Comparison of ENCODE assay signal across 27 cellular contexts in the genomic region with DNA sequence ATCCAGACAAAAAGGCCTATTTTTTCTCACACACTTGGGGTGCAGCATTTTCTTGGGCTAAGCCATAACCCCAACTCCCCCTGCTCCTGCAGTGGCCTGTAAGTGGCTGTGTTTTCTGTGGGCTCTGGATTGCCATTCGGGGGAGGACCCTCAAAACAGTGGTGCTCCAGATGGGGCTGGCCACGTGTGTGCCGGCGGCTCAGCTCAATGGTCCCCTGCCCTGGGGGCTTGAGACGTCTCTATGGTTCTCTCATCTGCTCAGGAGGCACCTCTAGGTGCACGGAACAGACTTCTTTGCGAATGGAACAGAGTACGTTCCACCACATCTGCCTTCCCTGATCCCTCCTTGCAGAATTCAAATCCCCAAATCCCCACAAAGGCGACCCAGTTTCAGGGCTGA.
"Had no signal": no experiment of that assay in that cellular context is flagged by ENCODE, and none has a peak within 500 bp of the region (broad histone marks: within the 10 kb centered on the region; RNA-seq: fewer than 3 reads in every experiment).

No MANE protein-coding gene starts in this region.

- DNase-seq: naive thymus-derived CD4-positive, alpha-beta T cell; natural killer cell; occipital lobe; ovary; right cardiac atrium; small intestine; stimulated activated CD4-positive, alpha-beta T cell treated with anti-CD3 and anti-CD28 coated beads, Interleukin-15, amount 100 ng/mL, for 24 hours; stimulated activated CD4-positive, alpha-beta T cell treated with anti-CD3 and anti-CD28 coated beads, Interleukin-2, amount 100 ng/mL, for 24 hours; stimulated activated CD4-positive, alpha-beta T cell treated with anti-CD3 and anti-CD28 coated beads, Interleukin-2, amount 100 ng/mL, for 48 hours; stimulated activated CD4-positive, alpha-beta T cell treated with anti-CD3 and anti-CD28 coated beads, Interleukin-4, amount 100 ng/mL, for 24 hours; stimulated activated naive B cell treated with anti-CD40 and anti-IgM and Interleukin-4, amounts not matched to agents 10 μg/mL and 1 μg/mL and 100 μg/mL, for 72 hours; stimulated activated naive CD4-positive, alpha-beta T cell treated with Interleukin-2 at 50 U/mL for 16 hours; stomach; thyroid gland; trophoblast cell; upper lobe of left lung; uterus had no signal

- H3K9me3 ChIP-seq: ovary, psoas muscle, right lobe of liver, sigmoid colon, stomach, thoracic aorta, thyroid gland, tibial nerve, upper lobe of left lung, uterus had no signal

- H2AFZ ChIP-seq: parathyroid adenoma had no signal

- H3K27me3 ChIP-seq: ovary, right lobe of liver, thyroid gland, tibial nerve, upper lobe of left lung, uterus had no signal

- H3K4me1 ChIP-seq: parathyroid adenoma, psoas muscle, right lobe of liver, thyroid gland, tibial nerve, uterus had no signal

- H3K36me3 ChIP-seq: ovary, right lobe of liver, sigmoid colon, stomach, thoracic aorta, thyroid gland, tibial nerve, upper lobe of left lung, uterus had no signal

- H3K4me3 ChIP-seq: ovary, psoas muscle, right lobe of liver, sigmoid colon, stomach, thoracic aorta, thyroid gland, tibial nerve, upper lobe of left lung, uterus had no signal

- H3K27ac ChIP-seq: ovary, parathyroid adenoma, psoas muscle, right lobe of liver, sigmoid colon, stomach, thoracic aorta, thyroid gland, tibial nerve, upper lobe of left lung, uterus had no signal

- H3K4me1 Mint-ChIP-seq: stimulated activated effector memory CD8-positive, alpha-beta T cell treated with anti-CD3 and anti-CD28 coated beads, Interleukin-12 subunit alpha, Interleukin-12 subunit beta, amount 100 ng/mL, for 72 hours; stimulated activated naive B cell treated with anti-CD40 and anti-IgM and Interleukin-4, amounts not matched to agents 10 μg/mL and 1 μg/mL and 100 μg/mL, for 72 hours had no signal

- FAIRE-seq: small intestine had no signal

- H3K9ac ChIP-seq: parathyroid adenoma had no signal

- H3K27ac Mint-ChIP-seq: naive thymus-derived CD4-positive, alpha-beta T cell; natural killer cell; nephron; progenitor cell of endocrine pancreas; stimulated activated effector memory CD8-positive, alpha-beta T cell treated with anti-CD3 and anti-CD28 coated beads, Interleukin-12 subunit alpha, Interleukin-12 subunit beta, amount 100 ng/mL, for 72 hours; stimulated activated naive B cell treated with anti-CD40 and anti-IgM and Interleukin-4, amounts not matched to agents 10 μg/mL and 1 μg/mL and 100 μg/mL, for 72 hours; stimulated activated naive CD8-positive, alpha-beta T cell treated with anti-CD3 and anti-CD28 coated beads, Interleukin-15, Interleukin-2, amounts not matched to agents 100 ng/mL and 50 ng/mL, for 24 hours had no signal

- H3K36me3 Mint-ChIP-seq: natural killer cell; stimulated activated effector memory CD8-positive, alpha-beta T cell treated with anti-CD3 and anti-CD28 coated beads, Interleukin-12 subunit alpha, Interleukin-12 subunit beta, amount 100 ng/mL, for 72 hours; stimulated activated naive B cell treated with anti-CD40 and anti-IgM and Interleukin-4, amounts not matched to agents 10 μg/mL and 1 μg/mL and 100 μg/mL, for 72 hours had no signal

- H3K4me3 Mint-ChIP-seq: naive thymus-derived CD4-positive, alpha-beta T cell; natural killer cell; nephron; stimulated activated effector memory CD8-positive, alpha-beta T cell treated with anti-CD3 and anti-CD28 coated beads, Interleukin-12 subunit alpha, Interleukin-12 subunit beta, amount 100 ng/mL, for 72 hours; stimulated activated naive B cell treated with anti-CD40 and anti-IgM and Interleukin-4, amounts not matched to agents 10 μg/mL and 1 μg/mL and 100 μg/mL, for 72 hours; stimulated activated naive CD8-positive, alpha-beta T cell treated with anti-CD3 and anti-CD28 coated beads, Interleukin-15, Interleukin-2, amounts not matched to agents 100 ng/mL and 50 ng/mL, for 24 hours had no signal
